Comparison of ENCODE assay signal across 7 cellular contexts in genomic region chr11:67956246-67956645, GRCh38. TPM values are rescaled to one million over a fixed set of nuclear protein-coding genes. Genes with fewer than 3 reads are reported as not detected.
A peak's percentile ranks its signal among the peaks of the same experiment; 100 is the strongest.
DNase-seq lines count a peak whose midpoint lies in the region; ATAC-seq and TF ChIP-seq lines count a peak whose summit lies in the region.
"Not testable (repeated sequence)": the region's sequence is repeated elsewhere in the genome, so short reads cannot be mapped to it uniquely, and the experiment has no call there.

No MANE protein-coding gene starts in this region.

- H3K4me2 ChIP-seq in neural progenitor cell: not testable (repeated sequence)

- H2AFZ ChIP-seq in neural progenitor cell (replicated peaks): not testable (repeated sequence)

- H3K4me3 Mint-ChIP-seq in CD4-positive, alpha-beta memory T cell: peak overlapping the region in 6 of 8 donors; percentile 41 to 81 (median 72)
- peak overlapping the region; percentile 72 for H3K4me3 Mint-ChIP-seq in activated CD4-positive, alpha-beta T cell treated with anti-CD3 and anti-CD28 coated beads for 36 hours
- H3K4me3 Mint-ChIP-seq in activated T-helper 1 cell treated with anti-CD3 and anti-CD28 coated beads, Interleukin-12 subunit alpha, Interleukin-12 subunit beta, Interleukin-2, Interleukin-4 antibody, amounts not matched to agents 30 ng/mL and 10 ng/mL and 1 ng/mL, durations not matched to agents 14 hours and 24 hours and 36 hours: peak overlapping the region; percentile 54
- H3K4me3 Mint-ChIP-seq in brain: peak overlapping the region; percentile 63 to 74 (median 72)
- peak overlapping the region; percentile 70 for H3K4me3 Mint-ChIP-seq in neural progenitor cell

- not testable (repeated sequence) for H3K9me3 Mint-ChIP-seq in CD4-positive, alpha-beta memory T cell; activated CD4-positive, alpha-beta T cell treated with anti-CD3 and anti-CD28 coated beads for 36 hours (ENCODE audit: low read depth); activated T-helper 1 cell treated with anti-CD3 and anti-CD28 coated beads, Interleukin-12 subunit alpha, Interleukin-12 subunit beta, Interleukin-2, Interleukin-4 antibody, amounts not matched to agents 30 ng/mL and 10 ng/mL and 1 ng/mL, durations not matched to agents 14 hours and 24 hours and 36 hours; brain; neural progenitor cell

- H3K9me3 ChIP-seq in CD4-positive, alpha-beta memory T cell (ENCODE audit: control insufficient read depth in 1 of 2, low read length in 2 of 2); neural progenitor cell (ENCODE audit: low read depth): not testable (repeated sequence)

- POLR2A ChIA-PET in CD4-positive, alpha-beta memory T cell (lab: Charles Lee; ENCODE audit: partially characterized antibody): interaction anchor here (1.7 kb wide), 1 partner anchor 71 kb away, joined by 7 read pairs; no protein-coding TSS in a partner anchor
- POLR2A ChIA-PET in activated CD4-positive, alpha-beta T cell treated with anti-CD3 and anti-CD28 coated beads for 36 hours (lab: Charles Lee): interaction anchor here (0.6 kb wide), 1 partner anchor 150 kb away, joined by 3 read pairs; no protein-coding TSS in a partner anchor

- not testable (repeated sequence) for H3F3A ChIP-seq in neural progenitor cell (ENCODE audit: low read depth)

- not testable (repeated sequence) for DNase-seq in CD4-positive, alpha-beta memory T cell; activated CD4-positive, alpha-beta T cell treated with anti-CD3 and anti-CD28 coated beads for 36 hours; activated T-helper 1 cell treated with anti-CD3 and anti-CD28 coated beads, Interleukin-12 subunit alpha, Interleukin-12 subunit beta, Interleukin-2, Interleukin-4 antibody, amounts not matched to agents 30 ng/mL and 10 ng/mL and 1 ng/mL, durations not matched to agents 14 hours and 24 hours and 36 hours (ENCODE audit: low spot score); neural progenitor cell (ENCODE audit: low spot score)
- peak; percentile 85 for DNase-seq in LHCN-M2 (ENCODE audit: low read depth)
- peak; percentile 86 for DNase-seq in myocyte (ENCODE audit: low read depth)

- peak overlapping the region in 4 of 7 donors; percentile 24 to 59 (median 54) for H3K27ac Mint-ChIP-seq in CD4-positive, alpha-beta memory T cell
- H3K27ac Mint-ChIP-seq in activated CD4-positive, alpha-beta T cell treated with anti-CD3 and anti-CD28 coated beads for 36 hours; activated T-helper 1 cell treated with anti-CD3 and anti-CD28 coated beads, Interleukin-12 subunit alpha, Interleukin-12 subunit beta, Interleukin-2, Interleukin-4 antibody, amounts not matched to agents 30 ng/mL and 10 ng/mL and 1 ng/mL, durations not matched to agents 14 hours and 24 hours and 36 hours: not testable (repeated sequence)
- H3K27ac Mint-ChIP-seq in brain (peak overlapping the region in 1 of 5 experiments; percentile 80), neural progenitor cell (peak overlapping the region; percentile 27)

- H3K79me2 ChIP-seq in neural progenitor cell (ENCODE audit: low read depth): not testable (repeated sequence)

- H3K27me3 ChIP-seq in CD4-positive, alpha-beta memory T cell (ENCODE audit: insufficient read depth, low read length): not testable (repeated sequence)
- H3K27me3 ChIP-seq in neural progenitor cell: peaks cover 38% of the 10 kb centered on the region

- peaks cover 3 to 11% (median 7%) of the 10 kb centered on the region in 4 donors for H3K4me1 Mint-ChIP-seq in CD4-positive, alpha-beta memory T cell
- not testable (repeated sequence) for H3K4me1 Mint-ChIP-seq in activated CD4-positive, alpha-beta T cell treated with anti-CD3 and anti-CD28 coated beads for 36 hours; activated T-helper 1 cell treated with anti-CD3 and anti-CD28 coated beads, Interleukin-12 subunit alpha, Interleukin-12 subunit beta, Interleukin-2, Interleukin-4 antibody, amounts not matched to agents 30 ng/mL and 10 ng/mL and 1 ng/mL, durations not matched to agents 14 hours and 24 hours and 36 hours (ENCODE audit: low read depth)
- peaks cover 11% of the 10 kb centered on the region for H3K4me1 Mint-ChIP-seq in brain
- H3K4me1 Mint-ChIP-seq in neural progenitor cell: peaks cover 13% of the 10 kb centered on the region

- H4K20me1 ChIP-seq in neural progenitor cell (ENCODE audit: low read depth): not testable (repeated sequence)

- H3K36me3 Mint-ChIP-seq in CD4-positive, alpha-beta memory T cell; activated CD4-positive, alpha-beta T cell treated with anti-CD3 and anti-CD28 coated beads for 36 hours (ENCODE audit: low read depth); activated T-helper 1 cell treated with anti-CD3 and anti-CD28 coated beads, Interleukin-12 subunit alpha, Interleukin-12 subunit beta, Interleukin-2, Interleukin-4 antibody, amounts not matched to agents 30 ng/mL and 10 ng/mL and 1 ng/mL, durations not matched to agents 14 hours and 24 hours and 36 hours (ENCODE audit: low read depth); brain; neural progenitor cell: not testable (repeated sequence)

- peaks cover 3 to 12% of the 10 kb centered on the region in 2 donors for H3K27me3 Mint-ChIP-seq in CD4-positive, alpha-beta memory T cell
- H3K27me3 Mint-ChIP-seq in activated CD4-positive, alpha-beta T cell treated with anti-CD3 and anti-CD28 coated beads for 36 hours: peaks cover 20% of the 10 kb centered on the region
- peaks cover 28% of the 10 kb centered on the region for H3K27me3 Mint-ChIP-seq in activated T-helper 1 cell treated with anti-CD3 and anti-CD28 coated beads, Interleukin-12 subunit alpha, Interleukin-12 subunit beta, Interleukin-2, Interleukin-4 antibody, amounts not matched to agents 30 ng/mL and 10 ng/mL and 1 ng/mL, durations not matched to agents 14 hours and 24 hours and 36 hours (ENCODE audit: insufficient read depth)
- H3K27me3 Mint-ChIP-seq in brain (peaks cover 46% of the 10 kb centered on the region), neural progenitor cell (ENCODE audit: insufficient read depth, low read depth) (peaks cover 35% of the 10 kb centered on the region)

- CTCF ChIA-PET in CD4-positive, alpha-beta memory T cell (lab: Charles Lee; ENCODE audit: partially characterized antibody): interaction anchor here (1.1 to 1.5 kb wide), 6 partner anchors 10 to 107 kb away, joined by 3 to 20 read pairs (median 4); no protein-coding TSS in a partner anchor
- CTCF ChIA-PET in activated CD4-positive, alpha-beta T cell treated with anti-CD3 and anti-CD28 coated beads for 36 hours (lab: Charles Lee): interaction anchor here (1.1 to 1.6 kb wide), 8 partner anchors 10 to 111 kb away, joined by 3 to 7 read pairs (median 4); no protein-coding TSS in a partner anchor

- not testable (repeated sequence) for H3K4me3 ChIP-seq in CD4-positive, alpha-beta memory T cell (ENCODE audit: low read length in 2 of 2); neural progenitor cell

- H3K36me3 ChIP-seq in CD4-positive, alpha-beta memory T cell (ENCODE audit: insufficient read depth, low read length); neural progenitor cell: not testable (repeated sequence)

- H3K9ac ChIP-seq in neural progenitor cell: not testable (repeated sequence)

- not testable (repeated sequence) for H3K27ac ChIP-seq in CD4-positive, alpha-beta memory T cell (ENCODE audit: low read depth, low read length); neural progenitor cell

- not testable (repeated sequence) for ATAC-seq in activated CD4-positive, alpha-beta T cell treated with anti-CD3 and anti-CD28 coated beads for 36 hours

- not testable (repeated sequence) for TF ChIP-seq CTCF in brain (conservative IDR thresholded peaks at IDR 0.05); neural progenitor cell (IDR thresholded peaks at IDR 0.05)

- not testable (repeated sequence) for H3K4me1 ChIP-seq in CD4-positive, alpha-beta memory T cell (ENCODE audit: insufficient read depth, low read length); neural progenitor cell

- intact Hi-C loops in CD4-positive, alpha-beta memory T cell (cut with micrococcal nuclease); activated T-helper 1 cell treated with anti-CD3 and anti-CD28 coated beads, Interleukin-12 subunit alpha, Interleukin-12 subunit beta, Interleukin-2, Interleukin-4 antibody, amounts not matched to agents 30 ng/mL and 10 ng/mL and 1 ng/mL, durations not matched to agents 14 hours and 24 hours and 36 hours (cut with micrococcal nuclease): not testable (repeated sequence)
- intact Hi-C loops in activated CD4-positive, alpha-beta T cell treated with anti-CD3 and anti-CD28 coated beads for 36 hours (cut with DNase I, micrococcal nuclease): loop anchor here (5.0 to 10.0 kb wide), 2 partner anchors 99 to 101 kb away; no protein-coding TSS in a partner anchor

RNA-seq across cellular contexts. Expression of gene UNC93B1, which starts 47.7 kb away (rescaled TPM):
- 10 to 100 TPM; 22.4 to 26.8 TPM for total RNA-seq in CD4-positive, alpha-beta memory T cell
- polyA plus RNA-seq in CD4-positive, alpha-beta memory T cell: 10 to 100 TPM; 25.1 to 27.1 TPM
- total RNA-seq in LHCN-M2 (2014; rRNA removed): 18.0 and 21.9 TPM in 2 replicates
- 15.2 TPM for polyA plus RNA-seq in LHCN-M2 (2012)
- total RNA-seq in activated CD4-positive, alpha-beta T cell treated with anti-CD3 and anti-CD28 coated beads for 36 hours: 10 to 100 TPM; 16.3 to 16.7 TPM
- total RNA-seq in activated T-helper 1 cell treated with anti-CD3 and anti-CD28 coated beads, Interleukin-12 subunit alpha, Interleukin-12 subunit beta, Interleukin-2, Interleukin-4 antibody, amounts not matched to agents 30 ng/mL and 10 ng/mL and 1 ng/mL, durations not matched to agents 14 hours and 24 hours and 36 hours: 13.9 and 14.8 TPM in 2 replicates
- polyA plus RNA-seq in brain (ENCODE audit: insufficient read depth, low read depth, low replicate concordance): 8.1 TPM
- 25.0 and 32.4 TPM in 2 replicates for total RNA-seq in myocyte
- polyA plus RNA-seq in myocyte (2012): 13.7 TPM
- 8.8 and 11.1 TPM in 2 replicates for total RNA-seq in neural progenitor cell (ENCODE audit: low replicate concordance)

RNA-seq across cellular contexts. Expression of gene ALDH3B1, which starts 53.9 kb away (rescaled TPM):
- 1 to 10 TPM in 1 of 2 experiments, under 1 TPM in 1; 0.72 to 1.0 TPM for total RNA-seq in CD4-positive, alpha-beta memory T cell
- polyA plus RNA-seq in CD4-positive, alpha-beta memory T cell: not detected
- total RNA-seq in LHCN-M2 (2014; rRNA removed) (59.0 and 60.2 TPM in 2 replicates), myocyte (36.6 and 68.4 TPM in 2 replicates), neural progenitor cell (ENCODE audit: low replicate concordance) (0.12 TPM in 1 of 2 replicates, not detected in the other)
- polyA plus RNA-seq in LHCN-M2 (2012): 61.5 TPM
- not detected for total RNA-seq in activated CD4-positive, alpha-beta T cell treated with anti-CD3 and anti-CD28 coated beads for 36 hours
- total RNA-seq in activated T-helper 1 cell treated with anti-CD3 and anti-CD28 coated beads, Interleukin-12 subunit alpha, Interleukin-12 subunit beta, Interleukin-2, Interleukin-4 antibody, amounts not matched to agents 30 ng/mL and 10 ng/mL and 1 ng/mL, durations not matched to agents 14 hours and 24 hours and 36 hours: not detected in 2 replicates
- polyA plus RNA-seq in brain (ENCODE audit: insufficient read depth, low read depth, low replicate concordance): 10.5 TPM
- polyA plus RNA-seq in myocyte (2012): 26.8 TPM

Comparison
In these comparisons a context has a peak if more than half of its experiments do, and no peak if none do; other contexts are left out.
1. RNA of gene ALDH3B1, which starts 53.9 kb away (total RNA-seq): 59.0 to 60.2 TPM in LHCN-M2 and 36.6 to 68.4 TPM in myocyte; 0.72 to 1.0 TPM in CD4-positive, alpha-beta memory T cell, not detected in activated CD4-positive, alpha-beta T cell treated with anti-CD3 and anti-CD28 coated beads for 36 hours, not detected in activated T-helper 1 cell treated with anti-CD3 and anti-CD28 coated beads, Interleukin-12 subunit alpha, Interleukin-12 subunit beta, Interleukin-2, Interleukin-4 antibody, amounts not matched to agents 30 ng/mL and 10 ng/mL and 1 ng/mL, durations not matched to agents 14 hours and 24 hours and 36 hours and 0.12 TPM in neural progenitor cell; every median in the first group is over 10 times any median in the second.
2. Peak in every context shown above with its lines, with median percentiles within 50 percentile points of each other: H3K4me3 Mint-ChIP-seq.